19 cellular contexts compared by ENCODE assay signal in genomic region chr15:41443275-41443674, GRCh38. TPM values are rescaled to one million over a fixed set of nuclear protein-coding genes. Genes with fewer than 3 reads are reported as not detected.
"Had no signal": no experiment of that assay in that cellular context is flagged by ENCODE, and none has a peak within 500 bp of the region (broad histone marks: within the 10 kb centered on the region; RNA-seq: fewer than 3 reads in every experiment).

No MANE protein-coding gene starts in this region.

- H3K27ac Mint-ChIP-seq: activated naive CD4-positive, alpha-beta T cell treated with anti-CD3 and anti-CD28 coated beads for 36 hours; memory B cell; nephron had no signal

- H3K9me3 Mint-ChIP-seq: activated naive CD4-positive, alpha-beta T cell treated with anti-CD3 and anti-CD28 coated beads for 36 hours; memory B cell; nephron had no signal

- DNase-seq: activated CD4-positive, CD25-positive, alpha-beta regulatory T cell treated with anti-CD3 and anti-CD28 coated beads, Interleukin-2, amount 50 U/mL, for 72 hours; activated naive CD4-positive, alpha-beta T cell treated with anti-CD3 and anti-CD28 coated beads for 36 hours; activated T-cell treated with anti-CD3 and anti-CD28 coated beads, Interleukin-2, amount 50 U/mL, for 1 hour; effector CD4-positive, alpha-beta T cell; foreskin fibroblast; hippocampal formation; kidney; left ventricle myocardium inferior; mucosa of descending colon; nucleus accumbens; stimulated activated CD4-positive, alpha-beta T cell treated with anti-CD3 and anti-CD28 coated beads, Interleukin-2, amount 100 ng/mL, for 48 hours; stimulated activated naive CD4-positive, alpha-beta T cell; substantia nigra; T1000; uterus had no signal

- H3K27me3 Mint-ChIP-seq: memory B cell had no signal

- ATAC-seq: mucosa of descending colon had no signal

- H3K4me1 Mint-ChIP-seq: memory B cell had no signal

- H3K4me3 Mint-ChIP-seq: activated naive CD4-positive, alpha-beta T cell treated with anti-CD3 and anti-CD28 coated beads for 36 hours; memory B cell; nephron had no signal

RNA-seq across cellular contexts. Expression of gene ITPKA, which starts 50.4 kb away (rescaled TPM):
- total RNA-seq: skeletal muscle tissue, tibial nerve had no signal
